In the genomic region with DNA sequence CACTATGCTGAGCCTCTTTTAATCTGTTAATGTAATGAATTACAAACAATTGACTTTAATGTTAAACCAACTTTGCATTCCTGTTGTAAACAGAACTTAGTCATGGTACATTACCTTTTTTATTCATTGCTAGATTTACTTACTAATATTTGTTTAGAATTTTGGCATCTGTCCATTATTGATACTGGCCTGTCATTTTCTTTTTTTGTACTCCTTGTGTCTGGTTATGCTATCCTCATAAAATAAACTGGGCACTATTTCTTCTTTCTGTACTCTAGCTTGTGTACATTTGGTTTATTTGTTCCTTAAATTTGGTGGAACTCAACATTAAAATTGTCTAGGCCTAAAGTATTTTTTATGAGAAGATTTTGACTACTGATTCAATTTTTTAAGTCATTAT, we compare ENCODE assay signal across 24 cellular contexts. TPM values are rescaled to one million over a fixed set of nuclear protein-coding genes. Genes with fewer than 3 reads are reported as not detected.
DNase-seq lines count a peak whose midpoint lies in the region; ATAC-seq and TF ChIP-seq lines count a peak whose summit lies in the region.
"Had no signal": no experiment of that assay in that cellular context is flagged by ENCODE, and none has a peak within 500 bp of the region (broad histone marks: within the 10 kb centered on the region; RNA-seq: fewer than 3 reads in every experiment).

No MANE protein-coding gene starts in this region.

- TF ChIP-seq CTCF in 22Rv1 (IDR thresholded peaks at IDR 0.05) (no peak), endothelial cell (IDR thresholded peaks at IDR 0.05; ENCODE audit: unreplicated experiment) (no peak)

- ATAC-seq in GM18868 (IDR thresholded peaks at IDR 0.05; ENCODE audit: unreplicated experiment) (no peak), HG03196 (IDR thresholded peaks at IDR 0.05; ENCODE audit: unreplicated experiment) (no peak)
- ATAC-seq: A549, Panc1 had no signal

- H3K4me3 Mint-ChIP-seq in endothelial cell (ENCODE audit: unreplicated experiment) = peak overlapping the region; percentile 52
- H3K4me3 Mint-ChIP-seq: CD14-positive monocyte; CD8-positive, alpha-beta memory T cell; T-helper 2 cell treated with Interferon-gamma antibody and Interleukin-4, amounts not matched to agents 5 μg/mL and 100 μg/mL, for 36 hours had no signal

- DNase-seq in DMS53 (lab: John Stamatoyannopoulos, UW) (peak; percentile 59), NCI-H69 (lab: John Stamatoyannopoulos, UW) (peak; percentile 52), endothelial cell (ENCODE audit: low spot score) (no peak), SIG-M5 treated with dmso at 0.1 percent for 504 hours (lab: John Stamatoyannopoulos, UW; ENCODE audit: unreplicated experiment) (no peak)
- DNase-seq: AML-193; Calu3; CD8-positive, alpha-beta memory T cell; GM23248; H7; KBM-7; MG63; NCI-H2171 treated with DMSO at 0.1 percent for 48 hours; NCI-H510A; NCI-H82; SHP77; T-helper 1 cell had no signal

- H3K36me3 Mint-ChIP-seq in endothelial cell (ENCODE audit: low read depth, unreplicated experiment) = peaks cover 52% of the 10 kb centered on the region

- H3K27ac ChIP-seq in 22Rv1 = 0 out of 2 replicates have a peak overlapping the region, but pooled peaks have one; percentile 12
- H3K27ac ChIP-seq: A549, GM23248, RWPE1 had no signal

- H3K4me1 Mint-ChIP-seq in endothelial cell (ENCODE audit: unreplicated experiment) = no peaks in the 10 kb centered on the region
- H3K4me1 Mint-ChIP-seq: CD14-positive monocyte; CD8-positive, alpha-beta memory T cell had no signal

- no peaks in the 10 kb centered on the region for H3K9me3 Mint-ChIP-seq in endothelial cell (ENCODE audit: unreplicated experiment)

- peaks cover 1% of the 10 kb centered on the region for H3K27me3 Mint-ChIP-seq in endothelial cell (ENCODE audit: unreplicated experiment)

- H3K27ac Mint-ChIP-seq in endothelial cell (ENCODE audit: unreplicated experiment) = no peak overlapping the region
- H3K27ac Mint-ChIP-seq: CD8-positive, alpha-beta memory T cell; T-helper 2 cell treated with Interferon-gamma antibody and Interleukin-4, amounts not matched to agents 5 μg/mL and 100 μg/mL, for 36 hours had no signal

RNA-seq across cellular contexts. Expression of a gene that starts 32.1 kb away (rescaled TPM):
- 39.3 TPM for total RNA-seq in endothelial cell (ENCODE audit: unreplicated experiment)

Comparison
In these comparisons a context has a peak if more than half of its experiments do, and no peak if none do; other contexts are left out.
1. DNase-seq: peak in DMS53 (single experiment) and NCI-H69 (single experiment); none in endothelial cell (single experiment) and SIG-M5 treated with dmso at 0.1 percent for 504 hours (single experiment).